In genomic region chr17:50578173-50578572, GRCh38 we compare ENCODE assay signal across 11 cellular contexts. TPM values are rescaled to one million over a fixed set of nuclear protein-coding genes. Genes with fewer than 3 reads are reported as not detected.
"Had no signal": no experiment of that assay in that cellular context is flagged by ENCODE, and none has a peak within 500 bp of the region (broad histone marks: within the 10 kb centered on the region; RNA-seq: fewer than 3 reads in every experiment).

No MANE protein-coding gene starts in this region.

- ATAC-seq: HCT116, HepG2 had no signal

- H3K36me3 ChIP-seq: HAP-1 had no signal

- DNase-seq: GM23248, GOT3, H7, HFFc6 had no signal

- H3K27ac ChIP-seq: GM23248, HL-60 had no signal

- H3K4me1 ChIP-seq: HAP-1 had no signal

- H3K9ac ChIP-seq: GM23248 had no signal

- H3K4me3 ChIP-seq: GM23248, HAP-1 had no signal

- H2AFZ ChIP-seq: GM23248 had no signal

- H3K9me3 ChIP-seq: HAP-1 had no signal

RNA-seq across cellular contexts. Expression of gene CACNA1G, which starts 17.7 kb away (rescaled TPM):
- polyA plus RNA-seq: HepG2, IgD-negative memory B cell had no signal

RNA-seq across cellular contexts. Expression of gene EPN3, which starts 45.6 kb away (rescaled TPM):
- total RNA-seq: GM23248, H4, HT1080 had no signal
- polyA plus RNA-seq: GM23248, IgD-negative memory B cell had no signal
